Comparison of ENCODE assay signal across 10 cellular contexts in genomic region chr1:27117733-27118439, GRCh38. TPM values are rescaled to one million over a fixed set of nuclear protein-coding genes. Genes with fewer than 3 reads are reported as not detected.
DNase-seq lines count a peak whose midpoint lies in the region; ATAC-seq and TF ChIP-seq lines count a peak whose summit lies in the region.
"Had no signal": no experiment of that assay in that cellular context is flagged by ENCODE, and none has a peak within 500 bp of the region (broad histone marks: within the 10 kb centered on the region; RNA-seq: fewer than 3 reads in every experiment).

No MANE protein-coding gene starts in this region.

- H3K9ac ChIP-seq in endodermal cell (ENCODE audit: extremely low read depth, low read length, poor library complexity, severe bottlenecking) (no peak overlapping the region), neural progenitor cell (no peak overlapping the region)

- DNase-seq in activated naive CD8-positive, alpha-beta T cell treated with anti-CD3 and anti-CD28 coated beads, Interleukin-2, amount 50 U/mL, for 24 hours = no peak
- DNase-seq in endodermal cell (no peak), neural progenitor cell (ENCODE audit: low spot score) (no peak), uterus (no peak), omental fat pad (ENCODE audit: low spot score) (no peak), DMS53 (lab: John Stamatoyannopoulos, UW) (no peak)
- DNase-seq: activated CD4-positive, alpha-beta T cell treated with anti-CD3 and anti-CD28 coated beads, Interleukin-2, amount 10 ng/mL, durations not matched to agents 7 days and 5 days had no signal

- H3K9me3 Mint-ChIP-seq in activated naive CD8-positive, alpha-beta T cell (ENCODE audit: low read depth) = no peaks in the 10 kb centered on the region
- H3K9me3 Mint-ChIP-seq in activated naive CD8-positive, alpha-beta T cell treated with anti-CD3 and anti-CD28 coated beads, Interleukin-2, amount 50 U/mL, for 24 hours = no peaks in the 10 kb centered on the region
- H3K9me3 Mint-ChIP-seq in endodermal cell (no peaks in the 10 kb centered on the region), neural progenitor cell (no peaks in the 10 kb centered on the region)
- H3K9me3 Mint-ChIP-seq: activated CD4-positive, alpha-beta T cell treated with anti-CD3 and anti-CD28 coated beads, Interleukin-2, amount 10 ng/mL, durations not matched to agents 7 days and 5 days had no signal

- no peak for ATAC-seq in activated naive CD8-positive, alpha-beta T cell treated with anti-CD3 and anti-CD28 coated beads, Interleukin-2, amount 50 U/mL, for 24 hours
- ATAC-seq in omental fat pad (ENCODE audit: low FRiP score) (no peak), GM18867 (IDR thresholded peaks at IDR 0.05; ENCODE audit: unreplicated experiment) (no peak)

- H3K36me3 ChIP-seq in endodermal cell (ENCODE audit: control insufficient read depth, insufficient read depth, low read length) (peaks cover 10% of the 10 kb centered on the region), neural progenitor cell (no peaks in the 10 kb centered on the region), uterus (no peaks in the 10 kb centered on the region)

- no peaks in the 10 kb centered on the region for H3K9me3 ChIP-seq in endodermal cell (ENCODE audit: control insufficient read depth, low read length)
- H3K9me3 ChIP-seq in neural progenitor cell (ENCODE audit: low read depth) = no peaks in the 10 kb centered on the region
- H3K9me3 ChIP-seq in uterus = no peaks in the 10 kb centered on the region
- H3K9me3 ChIP-seq: SJSA1 had no signal

- peaks cover under 1% of the 10 kb centered on the region for H3K36me3 Mint-ChIP-seq in activated naive CD8-positive, alpha-beta T cell
- peaks cover 11% of the 10 kb centered on the region for H3K36me3 Mint-ChIP-seq in activated naive CD8-positive, alpha-beta T cell treated with anti-CD3 and anti-CD28 coated beads, Interleukin-2, amount 50 U/mL, for 24 hours (ENCODE audit: low read depth)
- peaks cover 22% of the 10 kb centered on the region for H3K36me3 Mint-ChIP-seq in endodermal cell (ENCODE audit: low read depth)
- peaks cover 4% of the 10 kb centered on the region for H3K36me3 Mint-ChIP-seq in neural progenitor cell

- H3K79me2 ChIP-seq in neural progenitor cell (ENCODE audit: low read depth) = no peaks in the 10 kb centered on the region

- H3K4me3 Mint-ChIP-seq in activated naive CD8-positive, alpha-beta T cell = no peak overlapping the region
- H3K4me3 Mint-ChIP-seq in activated naive CD8-positive, alpha-beta T cell treated with anti-CD3 and anti-CD28 coated beads, Interleukin-2, amount 50 U/mL, for 24 hours = no peak overlapping the region
- H3K4me3 Mint-ChIP-seq in endodermal cell = no peak overlapping the region
- no peak overlapping the region for H3K4me3 Mint-ChIP-seq in neural progenitor cell
- H3K4me3 Mint-ChIP-seq: activated CD4-positive, alpha-beta T cell treated with anti-CD3 and anti-CD28 coated beads, Interleukin-2, amount 10 ng/mL, durations not matched to agents 7 days and 5 days had no signal

- H3K27me3 Mint-ChIP-seq in activated naive CD8-positive, alpha-beta T cell = no peaks in the 10 kb centered on the region
- no peaks in the 10 kb centered on the region for H3K27me3 Mint-ChIP-seq in activated naive CD8-positive, alpha-beta T cell treated with anti-CD3 and anti-CD28 coated beads, Interleukin-2, amount 50 U/mL, for 24 hours
- H3K27me3 Mint-ChIP-seq in endodermal cell (ENCODE audit: insufficient read depth) (no peaks in the 10 kb centered on the region), neural progenitor cell (ENCODE audit: insufficient read depth, low read depth) (peaks cover 3% of the 10 kb centered on the region)
- H3K27me3 Mint-ChIP-seq: activated CD4-positive, alpha-beta T cell treated with anti-CD3 and anti-CD28 coated beads, Interleukin-2, amount 10 ng/mL, durations not matched to agents 7 days and 5 days had no signal

- no peak overlapping the region for H3K4me3 ChIP-seq in endodermal cell (ENCODE audit: low read length)
- no peak overlapping the region for H3K4me3 ChIP-seq in neural progenitor cell
- H3K4me3 ChIP-seq in uterus = no peak overlapping the region
- H3K4me3 ChIP-seq: SJSA1 had no signal

- no peak overlapping the region for H3K4me2 ChIP-seq in neural progenitor cell

- H3K4me1 ChIP-seq in endodermal cell (ENCODE audit: control insufficient read depth, insufficient read depth, low read length) = no peaks in the 10 kb centered on the region
- H3K4me1 ChIP-seq in neural progenitor cell = peaks cover 16% of the 10 kb centered on the region
- peaks cover 14 to 25% of the 10 kb centered on the region in 2 donors for H3K4me1 ChIP-seq in uterus

- intact Hi-C loops in uterus (cut with DNase I; ENCODE audit: low total_unique reads) = no loop called here

- no peaks in the 10 kb centered on the region for H3F3A ChIP-seq in neural progenitor cell (ENCODE audit: low read depth)

- H3K27ac ChIP-seq in endodermal cell (ENCODE audit: low read depth, low read length) = peak overlapping the region; percentile 83
- H3K27ac ChIP-seq in neural progenitor cell = no peak overlapping the region
- peak overlapping the region; percentile 82 to 85 for H3K27ac ChIP-seq in uterus
- H3K27ac ChIP-seq: SJSA1 had no signal

- WGBS in endodermal cell (ENCODE audit: insufficient coverage in 1 of 2, insufficient read length in 1 of 2), 2 experiments = 91 to 92% methylated on average over 7 to 12 of the region's 12 CpGs

- H2AFZ ChIP-seq in neural progenitor cell (replicated peaks) = no peak overlapping the region

- no peak for TF ChIP-seq POLR2A in uterus (IDR thresholded peaks at IDR 0.05)

- peak overlapping the region; percentile 3 for H3K27ac Mint-ChIP-seq in activated naive CD8-positive, alpha-beta T cell
- H3K27ac Mint-ChIP-seq in activated naive CD8-positive, alpha-beta T cell treated with anti-CD3 and anti-CD28 coated beads, Interleukin-2, amount 50 U/mL, for 24 hours = no peak overlapping the region
- H3K27ac Mint-ChIP-seq in endodermal cell = no peak overlapping the region
- H3K27ac Mint-ChIP-seq in neural progenitor cell = peak overlapping the region; percentile 37
- H3K27ac Mint-ChIP-seq: activated CD4-positive, alpha-beta T cell treated with anti-CD3 and anti-CD28 coated beads, Interleukin-2, amount 10 ng/mL, durations not matched to agents 7 days and 5 days had no signal

- H3K27me3 ChIP-seq in endodermal cell (ENCODE audit: control insufficient read depth, insufficient read depth, low read length, poor library complexity, severe bottlenecking) (no peaks in the 10 kb centered on the region), neural progenitor cell (no peaks in the 10 kb centered on the region), uterus (no peaks in the 10 kb centered on the region)
- H3K27me3 ChIP-seq: SJSA1 had no signal

- peaks cover 41% of the 10 kb centered on the region for H3K4me1 Mint-ChIP-seq in activated naive CD8-positive, alpha-beta T cell (ENCODE audit: low read depth)
- H3K4me1 Mint-ChIP-seq in activated naive CD8-positive, alpha-beta T cell treated with anti-CD3 and anti-CD28 coated beads, Interleukin-2, amount 50 U/mL, for 24 hours = peaks cover 36% of the 10 kb centered on the region
- H3K4me1 Mint-ChIP-seq in endodermal cell = peaks cover 4% of the 10 kb centered on the region
- peaks cover 51% of the 10 kb centered on the region for H3K4me1 Mint-ChIP-seq in neural progenitor cell

- no peaks in the 10 kb centered on the region for H4K20me1 ChIP-seq in neural progenitor cell (ENCODE audit: low read depth)

- TF ChIP-seq CTCF in endodermal cell (conservative IDR thresholded peaks at IDR 0.05) (no peak), neural progenitor cell (IDR thresholded peaks at IDR 0.05) (no peak), uterus (IDR thresholded peaks at IDR 0.05) (no peak), omental fat pad (IDR thresholded peaks at IDR 0.05) (no peak)

RNA-seq across cellular contexts. Expression of gene SLC9A1, which starts 37.0 kb away (rescaled TPM):
- total RNA-seq in endodermal cell (10 to 100 TPM; 25.9 to 34.7 TPM), neural progenitor cell (ENCODE audit: low replicate concordance) (1.8 and 5.7 TPM in 2 replicates), uterus (10 to 100 TPM in 2 of 4 donors, 1 to 10 TPM in 2; 3.1 to 33.6 (median 18.4) TPM), omental fat pad (10 to 100 TPM in 2 of 4 donors, 1 to 10 TPM in 2; 6.1 to 12.0 (median 10.0) TPM)
- polyA plus RNA-seq in endodermal cell (2013, experiment 1 of 2) = 17.5 TPM
- 18.6 TPM for polyA plus RNA-seq in endodermal cell (2013, experiment 2 of 2)

Comparison
In these comparisons a context has a peak if more than half of its experiments do, and no peak if none do; other contexts are left out.
1. H3K27ac Mint-ChIP-seq: peak in activated naive CD8-positive, alpha-beta T cell (single experiment) and neural progenitor cell (single experiment); none in activated naive CD8-positive, alpha-beta T cell treated with anti-CD3 and anti-CD28 coated beads, Interleukin-2, amount 50 U/mL, for 24 hours (single experiment) and endodermal cell (single experiment).